ENCODE assay signal across 12 cellular contexts in genomic region chr7:27961255-27961654, GRCh38.
DNase-seq lines count a peak whose midpoint lies in the region; ATAC-seq, FAIRE-seq and TF ChIP-seq lines count a peak whose summit lies in the region.
"Had no signal": no experiment of that assay in that cellular context is flagged by ENCODE, and none has a peak within 500 bp of the region (broad histone marks: within the 10 kb centered on the region; RNA-seq: fewer than 3 reads in every experiment).

No MANE protein-coding gene starts in this region.

- ATAC-seq in HCT116 (peak; percentile 98), left lobe of liver (no peak)
- ATAC-seq: Right ventricle myocardium inferior had no signal

- H3K9me2 ChIP-seq in HCT116 (ENCODE audit: insufficient read depth), result no peaks in the 10 kb centered on the region

- H3K27me3 ChIP-seq in HCT116 (ENCODE audit: insufficient read depth, low read length) (no peaks in the 10 kb centered on the region), SJSA1 (replicated peaks) (no peaks in the 10 kb centered on the region), uterus (no peaks in the 10 kb centered on the region)
- H3K27me3 ChIP-seq: tibial artery had no signal

- H3K27ac ChIP-seq in HCT116 (ENCODE audit: low read depth, low read length) (no peak overlapping the region), SJSA1 (no peak overlapping the region), uterus (no peak overlapping the region)
- H3K27ac ChIP-seq: tibial artery had no signal

- intact Hi-C loops in HCT116 (cut with micrococcal nuclease) (no loop called here), uterus (cut with DNase I; ENCODE audit: low total_unique reads) (no loop called here)

- no peaks in the 10 kb centered on the region for H4K20me1 ChIP-seq in HCT116 (ENCODE audit: insufficient read depth)

- BruUV-seq in HCT116 (replicated peaks; lab: Mats Ljungman, UMichigan), result no TSS peak

- no peak for TF ChIP-seq POLR2A in HCT116 (IDR thresholded peaks at IDR 0.05; ENCODE audit: borderline replicate concordance, extremely low read depth, insufficient read depth, insufficient read length)
- no peak for TF ChIP-seq POLR2A in uterus (IDR thresholded peaks at IDR 0.05)

- H3K9me3 ChIP-seq in HCT116 (ENCODE audit: control insufficient read depth in 1 of 2, insufficient read depth in 1 of 2, low read depth in 1 of 2, low read length in 2 of 2) (no peaks in the 10 kb centered on the region), SJSA1 (replicated peaks) (no peaks in the 10 kb centered on the region), uterus (no peaks in the 10 kb centered on the region)
- H3K9me3 ChIP-seq: tibial artery had no signal

- no peak overlapping the region for H2AFZ ChIP-seq in HCT116 (ENCODE audit: low read depth, low read length, poor library complexity, severe bottlenecking)

- H3K9ac ChIP-seq in HCT116 (ENCODE audit: low read length), result no peak overlapping the region

- RAD21 ChIA-PET in HCT116 (lab: Charles Lee; ENCODE audit: low non-redundant PET in 1 of 2, low total read pairs in 2 of 2, uncharacterized antibody in 2 of 2, unreplicated experiment in 2 of 2), result interaction anchor here in 1 of 2 experiments (0.5 kb wide), 1 partner anchor 162 kb away, joined by 3 read pairs; no protein-coding TSS in a partner anchor

- H3K79me2 ChIP-seq in HCT116 (ENCODE audit: insufficient read depth, low read length), result no peaks in the 10 kb centered on the region

- no peak for TF ChIP-seq RAD21 in HCT116 (IDR thresholded peaks at IDR 0.05; ENCODE audit: low read depth)

- no peak for FAIRE-seq in frontal cortex (lab: Jason Lieb, UNC)

- POLR2A ChIA-PET in HCT116 (lab: Charles Lee), result no interaction called here

- peak overlapping the region; percentile 60 for H3K4me2 ChIP-seq in HCT116 (ENCODE audit: low read length)

- peak; percentile 91 for DNase-seq in A172 (ENCODE audit: low spot score)
- peak; percentile 54 for DNase-seq in HCT116 (ENCODE audit: low read depth, low spot score)
- DNase-seq in SJSA1 (ENCODE audit: low read depth in 1 of 2, low spot score in 2 of 2), result peak; percentile 54 to 73
- peak; percentile 70 for DNase-seq in fibroblast of gingiva (ENCODE audit: low read depth)
- DNase-seq in uterus, result no peak
- DNase-seq in stimulated activated CD4-positive, alpha-beta T cell treated with anti-CD3 and anti-CD28 coated beads, Interleukin-2, amount 100 ng/mL, for 24 hours, result no peak
- DNase-seq in frontal cortex (ENCODE audit: low spot score in 2 of 2), result no peak
- DNase-seq in left lobe of liver (ENCODE audit: low spot score), result no peak
- DNase-seq: immature natural killer cell, NCI-H446, tibial artery had no signal

- H3K4me1 ChIP-seq in HCT116 (ENCODE audit: control insufficient read depth in 1 of 2, insufficient read depth in 2 of 2, low read length in 2 of 2) (peaks cover 13 to 20% of the 10 kb centered on the region in 2 experiments), SJSA1 (replicated peaks) (peaks cover 13% of the 10 kb centered on the region), uterus (no peaks in the 10 kb centered on the region)

- H3K4me3 ChIP-seq in HCT116 (replicated peaks in 1 of 2; ENCODE audit: low read depth in 1 of 2, low read length in 2 of 2) (peak overlapping the region in 1 of 2 experiments; percentile 23; a peak in 2 of 4 replicates), SJSA1 (no peak overlapping the region), uterus (no peak overlapping the region)
- H3K4me3 ChIP-seq: tibial artery had no signal

- TF ChIP-seq CTCF in HCT116 (IDR thresholded peaks at IDR 0.05 in 2 of 3, conservative IDR thresholded peaks at IDR 0.05 in 1 of 3; ENCODE audit: borderline replicate concordance in 1 of 3, insufficient read depth in 1 of 3, low read depth in 2 of 3, low read length in 2 of 3) (no peak), uterus (IDR thresholded peaks at IDR 0.05) (no peak)

- no peaks in the 10 kb centered on the region for H3K36me3 ChIP-seq in HCT116 (ENCODE audit: control insufficient read depth in 1 of 2, insufficient read depth in 2 of 2, low read length in 2 of 2)
- no peaks in the 10 kb centered on the region for H3K36me3 ChIP-seq in SJSA1
- no peaks in the 10 kb centered on the region for H3K36me3 ChIP-seq in uterus
- H3K36me3 ChIP-seq: tibial artery had no signal

- CTCF ChIA-PET in HCT116 (lab: Charles Lee), result no interaction called here

TF ChIP-seq in HCT116, 20 proteins besides CTCF, POLR2A, EP300 and RAD21:
- TF ChIP-seq EGR1 (IDR thresholded peaks at IDR 0.05; ENCODE audit: low read depth) (peak; percentile 75), ELF1 (IDR thresholded peaks at IDR 0.05; ENCODE audit: borderline replicate concordance, low read depth) (no peak), JUND (IDR thresholded peaks at IDR 0.05) (peak; percentile 74), MAX (IDR thresholded peaks at IDR 0.05) (0 out of 2 replicates have a peak, but pooled peaks have one; percentile 15), FOSL1 (IDR thresholded peaks at IDR 0.05; ENCODE audit: low read depth) (peak; percentile 78)

Comparison
In these comparisons a context has a peak if more than half of its experiments do, and no peak if none do; other contexts are left out.
1. DNase-seq: peak in A172 (single experiment), HCT116 (single experiment), SJSA1 (2 of 2) and fibroblast of gingiva (single experiment); none in uterus (0 of 2), stimulated activated CD4-positive, alpha-beta T cell treated with anti-CD3 and anti-CD28 coated beads, Interleukin-2, amount 100 ng/mL, for 24 hours (0 of 2), frontal cortex (0 of 2) and left lobe of liver (single experiment).